ENCODE assay signal across 12 cellular contexts in the genomic region with DNA sequence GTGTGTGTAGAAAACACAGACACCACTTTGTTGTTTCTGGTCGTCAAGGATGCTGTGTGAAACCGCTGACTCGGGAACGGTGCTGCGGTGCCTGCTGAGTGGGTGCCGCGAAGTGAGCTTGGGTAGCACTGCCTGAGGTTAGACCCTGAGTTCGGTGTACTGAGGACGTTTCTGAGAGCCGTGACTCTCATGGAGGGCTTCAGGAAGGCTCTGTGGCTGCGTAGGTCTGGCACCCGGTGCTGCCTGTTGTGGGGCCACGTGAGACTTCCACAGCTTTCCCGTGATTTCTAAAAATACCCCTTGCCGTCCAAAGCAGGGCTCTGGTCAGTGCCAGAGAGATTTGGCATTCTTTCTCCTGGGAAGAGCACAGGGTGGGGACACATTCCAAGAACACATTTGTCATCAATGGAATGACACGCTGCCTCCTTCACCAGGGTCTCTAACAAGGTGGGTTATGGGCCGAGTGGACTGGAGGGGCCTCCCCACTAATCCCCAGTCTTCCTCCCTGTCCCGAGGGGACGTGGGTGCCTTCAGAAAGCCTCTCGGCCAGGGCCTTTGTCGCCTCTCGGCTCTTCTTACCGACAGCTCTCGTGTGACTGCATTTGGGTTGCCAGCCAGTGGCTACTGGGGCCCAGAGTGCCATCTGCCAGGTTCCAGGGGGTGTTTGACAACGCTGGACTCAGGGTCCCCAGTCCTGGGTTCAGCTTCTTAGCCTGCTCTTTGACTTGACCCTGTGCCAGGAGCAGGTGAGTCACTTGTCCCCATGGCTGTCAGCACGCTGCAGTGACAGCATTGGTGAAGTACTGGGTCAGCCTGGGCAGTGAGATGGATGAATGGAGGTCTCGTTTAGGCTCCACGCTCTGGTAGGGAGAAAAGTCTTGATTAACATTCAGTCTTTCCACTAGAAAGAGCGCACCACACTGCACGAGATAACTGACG.
DNase-seq lines count a peak whose midpoint lies in the region; ATAC-seq and TF ChIP-seq lines count a peak whose summit lies in the region.
"Had no signal": no experiment of that assay in that cellular context is flagged by ENCODE, and none has a peak within 500 bp of the region (broad histone marks: within the 10 kb centered on the region; RNA-seq: fewer than 3 reads in every experiment).

No MANE protein-coding gene starts in this region.

- no peaks in the 10 kb centered on the region for H3K9me2 ChIP-seq in hepatocyte (replicated peaks; ENCODE audit: insufficient read depth)

- peaks cover 52% of the 10 kb centered on the region for H3K4me1 Mint-ChIP-seq in Calu3 (ENCODE audit: low read depth, unreplicated experiment)

- H3K4me3 ChIP-seq in hepatocyte, result no peak overlapping the region
- no peak overlapping the region for H3K4me3 ChIP-seq in skeletal muscle satellite cell (ENCODE audit: low read length)
- H3K4me3 ChIP-seq: SJCRH30 had no signal

- no peak overlapping the region for H2AFZ ChIP-seq in hepatocyte

- H3K27me3 Mint-ChIP-seq in Calu3 (ENCODE audit: unreplicated experiment), result no peaks in the 10 kb centered on the region
- H3K27me3 Mint-ChIP-seq: CD4-positive, alpha-beta T cell had no signal

- peak overlapping the region; percentile 25 for H3K27ac Mint-ChIP-seq in Calu3 (ENCODE audit: unreplicated experiment)
- H3K27ac Mint-ChIP-seq: CD4-positive, alpha-beta T cell had no signal

- intact Hi-C loops in Calu3 (cut with micrococcal nuclease; ENCODE audit: unreplicated experiment), result no loop called here

- H3K9me3 ChIP-seq in hepatocyte (ENCODE audit: low read depth) (no peaks in the 10 kb centered on the region), skeletal muscle satellite cell (replicated peaks; ENCODE audit: low read length) (no peaks in the 10 kb centered on the region)
- H3K9me3 ChIP-seq: SJCRH30 had no signal

- 86% methylated on average over 31 of the region's 31 CpGs for WGBS in hepatocyte (ENCODE audit: low lambda C conversion rate, missing lambda C conversion rate)

- H3K9ac ChIP-seq in skeletal muscle satellite cell (ENCODE audit: low read depth, low read length), result peak overlapping the region; percentile 36

- no peak for ATAC-seq in GM21526 (IDR thresholded peaks at IDR 0.05; ENCODE audit: low FRiP score, unreplicated experiment)
- ATAC-seq: activated CD4-positive, CD25-positive, alpha-beta regulatory T cell treated with anti-CD3 and anti-CD28 coated beads, Interleukin-2, amount 50 U/mL, for 24 hours had no signal

- peaks cover 52% of the 10 kb centered on the region for H3K4me1 ChIP-seq in hepatocyte (ENCODE audit: insufficient read depth)
- H3K4me1 ChIP-seq in skeletal muscle satellite cell (ENCODE audit: control insufficient read depth, insufficient read depth, low read length), result peaks cover 76% of the 10 kb centered on the region

- H3K4me2 ChIP-seq in hepatocyte, result peak overlapping the region; percentile 38
- H3K4me2 ChIP-seq in skeletal muscle satellite cell (ENCODE audit: low read length), result no peak overlapping the region

- H3K4me3 Mint-ChIP-seq in Calu3 (ENCODE audit: low read depth, unreplicated experiment), result no peak overlapping the region
- H3K4me3 Mint-ChIP-seq: CD4-positive, alpha-beta T cell had no signal

- H3K79me2 ChIP-seq in hepatocyte, result peaks cover 1% of the 10 kb centered on the region

- CTCF ChIA-PET in Calu3 (lab: Charles Lee), result interaction anchor here (0.8 kb wide), 1 partner anchor 14 kb away, joined by 3 read pairs; no protein-coding TSS in a partner anchor
- CTCF ChIA-PET in GM10248 (lab: Yijun Ruan, JAX), result interaction anchor here (0.9 to 6.7 kb wide), 2 partner anchors 14 to 17 kb away, joined by 4 to 37 read pairs; no protein-coding TSS in a partner anchor

- H3K27me3 ChIP-seq in hepatocyte (no peaks in the 10 kb centered on the region), skeletal muscle satellite cell (ENCODE audit: control insufficient read depth, insufficient read depth, low read length) (no peaks in the 10 kb centered on the region)
- H3K27me3 ChIP-seq: SJCRH30 had no signal

- POLR2A ChIA-PET in GM10248 (lab: Yijun Ruan, JAX), result no interaction called here

- DNase-seq in Calu3 (peak; percentile 25), astrocyte of the hippocampus (ENCODE audit: low read depth, low spot score) (peak; percentile 54), hepatocyte (ENCODE audit: low spot score) (peak; percentile 32), islet precursor cell (no peak), GM10248 (ENCODE audit: extremely low spot score) (no peak), OCI-M1 (lab: John Stamatoyannopoulos, UW) (no peak)
- DNase-seq: CD4-positive, alpha-beta T cell; NCI-H524 treated with DMSO at 0.1 percent for 48 hours; SJCRH30 had no signal

- H3K36me3 ChIP-seq in hepatocyte (replicated peaks; ENCODE audit: insufficient read depth, low read depth), result no peaks in the 10 kb centered on the region
- peaks cover 49% of the 10 kb centered on the region for H3K36me3 ChIP-seq in skeletal muscle satellite cell (ENCODE audit: insufficient read depth, low read length)

- TF ChIP-seq CTCF in Calu3 (IDR thresholded peaks at IDR 0.05; ENCODE audit: unreplicated experiment) (no peak), hepatocyte (IDR thresholded peaks at IDR 0.05; ENCODE audit: poor library complexity) (no peak), GM10248 (IDR thresholded peaks at IDR 0.05; ENCODE audit: control extremely low read depth, extremely low read depth, low read depth, missing control alignments) (no peak)

- no TSS peak for BruUV-seq in Calu3 (replicated peaks; lab: Mats Ljungman, UMichigan)

- no peaks in the 10 kb centered on the region for H4K20me1 ChIP-seq in hepatocyte (ENCODE audit: insufficient read depth, poor library complexity, severe bottlenecking)

- peak overlapping the region; percentile 93 for H3K27ac ChIP-seq in hepatocyte
- H3K27ac ChIP-seq: SJCRH30 had no signal

- H3K9me3 Mint-ChIP-seq in Calu3 (ENCODE audit: low read depth, unreplicated experiment), result no peaks in the 10 kb centered on the region
- H3K9me3 Mint-ChIP-seq: CD4-positive, alpha-beta T cell had no signal

- H3K36me3 Mint-ChIP-seq in Calu3 (ENCODE audit: insufficient read depth, unreplicated experiment), result peaks cover 27% of the 10 kb centered on the region

Comparison
In these comparisons a context has a peak if more than half of its experiments do, and no peak if none do; other contexts are left out.
1. DNase-seq: peak in Calu3 (single experiment), astrocyte of the hippocampus (single experiment) and hepatocyte (single experiment); none in islet precursor cell (single experiment), GM10248 (single experiment) and OCI-M1 (single experiment).